Comparison of ENCODE assay signal across 7 cellular contexts in genomic region chr11:67809306-67809705, GRCh38.
DNase-seq lines count a peak whose midpoint lies in the region; TF ChIP-seq lines count a peak whose summit lies in the region.
"Not testable (repeated sequence)": the region's sequence is repeated elsewhere in the genome, so short reads cannot be mapped to it uniquely, and the experiment has no call there.

No MANE protein-coding gene starts in this region.

- H3K27me3 ChIP-seq in WERI-Rb-1 (ENCODE audit: insufficient read depth, low read depth, severe bottlenecking); fibroblast of lung (ENCODE audit: control insufficient read depth, insufficient read depth, low read length); mesendoderm (ENCODE audit: insufficient read depth, low read length, poor library complexity): not testable (repeated sequence)

- not testable (repeated sequence) for H3K9me3 ChIP-seq in WERI-Rb-1 (ENCODE audit: severe bottlenecking); fibroblast of lung (ENCODE audit: control insufficient read depth, insufficient read depth, low read depth, low read length)

- H3K4me3 ChIP-seq in HFF-Myc (replicated peaks; ENCODE audit: low read depth, low read length); WERI-Rb-1 (ENCODE audit: low read depth, low read length); fibroblast of lung (replicated peaks in 1 of 4; ENCODE audit: control extremely low read depth in 1 of 4, insufficient read depth in 1 of 4, low read depth in 3 of 4, low read length in 4 of 4); mesendoderm (ENCODE audit: low read length): not testable (repeated sequence)

- H3K18ac ChIP-seq in mesendoderm (ENCODE audit: low read length) = not testable (repeated sequence)

- not testable (repeated sequence) for H3K56ac ChIP-seq in mesendoderm (ENCODE audit: low read length)

- H3K4ac ChIP-seq in mesendoderm (ENCODE audit: low read depth, low read length) = peak overlapping the region; percentile 12

- H3K79me1 ChIP-seq in mesendoderm (ENCODE audit: low read length) = not testable (repeated sequence)

- not testable (repeated sequence) for H3K79me2 ChIP-seq in fibroblast of lung (ENCODE audit: control insufficient read depth, insufficient read depth, low read length); mesendoderm (ENCODE audit: control insufficient read depth, insufficient read depth, low read length)

- not testable (repeated sequence) for H3K23ac ChIP-seq in mesendoderm (ENCODE audit: low read length)

- not testable (repeated sequence) for H3K4me1 ChIP-seq in fibroblast of lung (ENCODE audit: control insufficient read depth, extremely low read depth, insufficient read depth, low read length); mesendoderm (ENCODE audit: control insufficient read depth, low read depth, low read length)

- H3K27ac ChIP-seq in WERI-Rb-1; fibroblast of lung (ENCODE audit: insufficient read depth, low read length); mesendoderm (ENCODE audit: low read depth, low read length): not testable (repeated sequence)

- not testable (repeated sequence) for H2AFZ ChIP-seq in fibroblast of lung (ENCODE audit: low read length)

- no CpG with 5 or more reads among the region's 2 CpGs for WGBS in mesendoderm (ENCODE audit: extremely low coverage, insufficient coverage, low lambda C conversion rate)

- TF ChIP-seq CTCF in HFF-Myc (IDR thresholded peaks at IDR 0.05; ENCODE audit: low read depth, low read length, missing control alignments); WERI-Rb-1 (IDR thresholded peaks at IDR 0.05; ENCODE audit: low read depth, low read length); fibroblast of lung (conservative IDR thresholded peaks at IDR 0.05 in 1 of 2, IDR thresholded peaks at IDR 0.05 in 1 of 2; ENCODE audit: low read depth in 1 of 2, low read length in 2 of 2): not testable (repeated sequence)

- not testable (repeated sequence) for H2BK15ac ChIP-seq in mesendoderm (replicated peaks; ENCODE audit: low read depth)

- not testable (repeated sequence) for H4K5ac ChIP-seq in mesendoderm (ENCODE audit: low read length)

- H2AK5ac ChIP-seq in mesendoderm (ENCODE audit: low read length) = not testable (repeated sequence)

- not testable (repeated sequence) for H4K20me1 ChIP-seq in fibroblast of lung (ENCODE audit: control insufficient read depth, extremely low read depth, insufficient read depth, low read length)

- not testable (repeated sequence) for H3K9ac ChIP-seq in fibroblast of lung (ENCODE audit: insufficient read depth, low read length); mesendoderm (ENCODE audit: low read length)

- DNase-seq in A172 (ENCODE audit: low spot score) (peak; percentile 53), EL (peak; percentile 44), HFF-Myc (ENCODE audit: extremely low read depth, low read depth) (peak; percentile 30), NCI-H82 treated with DMSO at 0.1 percent for 48 hours (lab: John Stamatoyannopoulos, UW; ENCODE audit: unreplicated experiment) (peak; percentile 7), WERI-Rb-1 (peak; percentile 50), fibroblast of lung (ENCODE audit: low read depth in 2 of 2) (peak; percentile 55 to 56)
- not testable (repeated sequence) for DNase-seq in mesendoderm

- not testable (repeated sequence) for H2BK5ac ChIP-seq in mesendoderm (ENCODE audit: low read length)

- not testable (repeated sequence) for H3K36me3 ChIP-seq in WERI-Rb-1; fibroblast of lung (ENCODE audit: control insufficient read depth, insufficient read depth, low read length); mesendoderm (ENCODE audit: control insufficient read depth, insufficient read depth, low read length)

- not testable (repeated sequence) for H4K8ac ChIP-seq in mesendoderm (ENCODE audit: low read depth, low read length)

- H3K4me2 ChIP-seq in fibroblast of lung (ENCODE audit: extremely low read depth, insufficient read depth, low read length); mesendoderm (ENCODE audit: low read length): not testable (repeated sequence)

- H2BK120ac ChIP-seq in mesendoderm (ENCODE audit: low read depth, low read length) = not testable (repeated sequence)
